Comparison of ENCODE assay signal across 23 cellular contexts in genomic region chr5:51371052-51371451, GRCh38. TPM values are rescaled to one million over a fixed set of nuclear protein-coding genes. Genes with fewer than 3 reads are reported as not detected.
"Had no signal": no experiment of that assay in that cellular context is flagged by ENCODE, and none has a peak within 500 bp of the region (broad histone marks: within the 10 kb centered on the region; RNA-seq: fewer than 3 reads in every experiment).

No MANE protein-coding gene starts in this region.

- H3K27me3 ChIP-seq: right atrium auricular region, thyroid gland had no signal

- ATAC-seq: esophagus mucosa, heart left ventricle, natural killer cell had no signal

- FAIRE-seq: endometrium, frontal cortex, islet of Langerhans had no signal

- H3K4me3 ChIP-seq: heart left ventricle, right atrium auricular region, sigmoid colon, skin epidermis, suprapubic skin, thyroid gland, uterus had no signal

- H3K36me3 ChIP-seq: heart left ventricle, right atrium auricular region, sigmoid colon, suprapubic skin, thyroid gland, uterus had no signal

- DNase-seq: effector memory CD4-positive, alpha-beta T cell; heart left ventricle; hypothalamus; kidney glomerular epithelial cell; natural killer cell; sigmoid colon; stimulated activated CD4-positive, alpha-beta T cell treated with anti-CD3 and anti-CD28 coated beads, Interleukin-12 subunit alpha, Interleukin-12 subunit beta, amount 100 ng/mL, for 4 hours; stimulated activated naive CD4-positive, alpha-beta T cell; thyroid gland; uterus had no signal

- H3K27ac ChIP-seq: heart left ventricle, right atrium auricular region, sigmoid colon, skin epidermis, suprapubic skin, thyroid gland, uterus had no signal

- H3K4me1 ChIP-seq: heart left ventricle, right atrium auricular region, sigmoid colon, suprapubic skin, thyroid gland, uterus had no signal

- H3K9me3 ChIP-seq: heart left ventricle, right atrium auricular region, sigmoid colon, suprapubic skin, thyroid gland, uterus had no signal

RNA-seq across cellular contexts. Expression of gene ISL1, which starts 12.2 kb away (rescaled TPM):
- total RNA-seq: esophagus mucosa, fibroblast of lung, glomerular endothelial cell, mucosa of gallbladder, myocyte, natural killer cell, osteocyte, posterior vena cava, right atrium auricular region had no signal
- polyA plus RNA-seq: heart left ventricle had no signal
